34 cellular contexts compared by ENCODE assay signal in genomic region chr3:22720596-22720995, GRCh38.
"Had no signal": no experiment of that assay in that cellular context is flagged by ENCODE, and none has a peak within 500 bp of the region (broad histone marks: within the 10 kb centered on the region; RNA-seq: fewer than 3 reads in every experiment).

No MANE protein-coding gene starts in this region.

- DNase-seq: Karpas-422, Kasumi-1, MG63, MM.1S, MV-4-11, NCI-H1048, NCI-H1092, NCI-H1092 treated with DMSO at 0.1 percent for 48 hours, NCI-H1105, NCI-H1105 treated with DMSO at 0.1 percent for 48 hours, NCI-H1417, NCI-H1417 treated with DMSO at 0.1 percent for 48 hours, NCI-H1436, NCI-H1436 treated with DMSO at 0.1 percent for 48 hours, NCI-H146, NCI-H1694, NCI-H1694 treated with DMSO at 0.1 percent for 48 hours, NCI-H187, NCI-H187 treated with DMSO at 0.1 percent for 48 hours, NCI-H1930, NCI-H2029, NCI-H2029 treated with DMSO at 0.1 percent for 48 hours, NCI-H2081, NCI-H2081 treated with DMSO at 0.1 percent for 48 hours, NCI-H2107, NCI-H2171, NCI-H2171 treated with DMSO at 0.1 percent for 48 hours, NCI-H2227 treated with DMSO at 0.1 percent for 48 hours, NCI-H226, NCI-H345, NCI-H446, NCI-H446 treated with DMSO at 0.1 percent for 48 hours, NCI-H510A, NCI-H510A treated with DMSO at 0.1 percent for 48 hours had no signal
